ENCODE assay signal across 5 cellular contexts in genomic region chr1:248442500-248443277, GRCh38. TPM values are rescaled to one million over a fixed set of nuclear protein-coding genes. Genes with fewer than 3 reads are reported as not detected.
"Had no signal": no experiment of that assay in that cellular context is flagged by ENCODE, and none has a peak within 500 bp of the region (broad histone marks: within the 10 kb centered on the region; RNA-seq: fewer than 3 reads in every experiment).

No MANE protein-coding gene starts in this region.

RNA-seq across cellular contexts. Expression of gene OR2T2, which starts 2.7 kb away (rescaled TPM):
- total RNA-seq: GM23338, H1, H9, HT-29 had no signal
- polyA plus RNA-seq: GM23338, H1, IgD-negative memory B cell had no signal

RNA-seq across cellular contexts. Expression of gene OR2T3, which starts 30.5 kb away (rescaled TPM):
- total RNA-seq: GM23338, H1, H9, HT-29 had no signal
- polyA plus RNA-seq: GM23338, H1, IgD-negative memory B cell had no signal

RNA-seq across cellular contexts. Expression of gene OR2T1, which starts 39.8 kb away (rescaled TPM):
- total RNA-seq: GM23338, H1, H9, HT-29 had no signal
- polyA plus RNA-seq: GM23338, H1, IgD-negative memory B cell had no signal

RNA-seq across cellular contexts. Expression of gene OR2T5, which starts 45.7 kb away (rescaled TPM):
- total RNA-seq: GM23338, H1, H9, HT-29 had no signal
- polyA plus RNA-seq: GM23338, H1 had no signal
